Comparison of ENCODE assay signal across 1 cellular context in genomic region chr22:28741758-28742561, GRCh38.
A peak's percentile ranks its signal among the peaks of the same experiment; 100 is the strongest.
TF ChIP-seq lines count a peak whose summit lies in the region.

Gene CHEK2, minus strand, starts transcription at chr22:28741820. Its CDS starts 7,099 bp downstream, at chr22:28734721.
Gene HSCB, plus strand, starts transcription at chr22:28742039. Its CDS starts 57 bp downstream, at chr22:28742096.

TF ChIP-seq in K562, 482 proteins besides CTCF, POLR2A, EP300 and RAD21 (continued from another document and continues in another):
- TF ChIP-seq ELK1 (CRISPR knock-in tag; IDR thresholded peaks at IDR 0.05), result no peak
- TF ChIP-seq MITF (IDR thresholded peaks at IDR 0.05), result no peak
- peak; percentile 41 for TF ChIP-seq SP2 (IDR thresholded peaks at IDR 0.05; ENCODE audit: extremely low read depth, low read depth, low read length, poor library complexity, severe bottlenecking)
- no peak for TF ChIP-seq NFRKB (IDR thresholded peaks at IDR 0.05; ENCODE audit: low read depth)
- TF ChIP-seq RBM17 (IDR thresholded peaks at IDR 0.05; ENCODE audit: borderline replicate concordance, low read depth, low read length), result no peak
- TF ChIP-seq HBP1 (CRISPR knock-in tag; IDR thresholded peaks at IDR 0.05), result no peak
- TF ChIP-seq HNRNPK (IDR thresholded peaks at IDR 0.05; ENCODE audit: low read depth, low read length, poor library complexity, severe bottlenecking), result no peak
- TF ChIP-seq JUNB (CRISPR knock-in tag; conservative IDR thresholded peaks at IDR 0.05), result 0 out of 2 replicates have a peak, but pooled peaks have one; percentile 22
- no peak for TF ChIP-seq ZNF133 (CRISPR knock-in tag; IDR thresholded peaks at IDR 0.05)
- no peak; the same call in 1 of the 2 replicates for TF ChIP-seq MTA3 (IDR thresholded peaks at IDR 0.05; ENCODE audit: borderline replicate concordance)
- TF ChIP-seq U2AF1 (optimal IDR thresholded peaks at IDR 0.05; ENCODE audit: low read depth, low read length), result no peak
- TF ChIP-seq HDAC2 (IDR thresholded peaks at IDR 0.05), result 0 out of 2 replicates have a peak, but pooled peaks have one; percentile 66
- TF ChIP-seq KLF6 (CRISPR knock-in tag; IDR thresholded peaks at IDR 0.05; ENCODE audit: borderline replicate concordance), result no peak
- no peak for TF ChIP-seq RAD51 (IDR thresholded peaks at IDR 0.05; ENCODE audit: borderline replicate concordance, low read depth)
- no peak for TF ChIP-seq NCOR1 (IDR thresholded peaks at IDR 0.05)
- TF ChIP-seq DEAF1 (CRISPR knock-in tag; IDR thresholded peaks at IDR 0.05), result no peak
- 0 out of 2 replicates have a peak, but pooled peaks have one; percentile 53 for TF ChIP-seq AFF4 (CRISPR knock-in tag; IDR thresholded peaks at IDR 0.05)
- TF ChIP-seq NONO (IDR thresholded peaks at IDR 0.05; ENCODE audit: low read depth in 2 of 2, low read length in 1 of 2), result no peak
- no peak for TF ChIP-seq PHTF2 (CRISPR knock-in tag; IDR thresholded peaks at IDR 0.05)
- peak; percentile 77 to 84 for TF ChIP-seq SIX5 (IDR thresholded peaks at IDR 0.05; ENCODE audit: borderline replicate concordance in 1 of 2, insufficient read depth in 1 of 2, low read depth in 1 of 2, low read length in 2 of 2)
- no peak for TF ChIP-seq ARID2 (IDR thresholded peaks at IDR 0.05)
- TF ChIP-seq SRSF9 (IDR thresholded peaks at IDR 0.05; ENCODE audit: borderline replicate concordance, low read depth, low read length), result no peak
- TF ChIP-seq ARID3A (IDR thresholded peaks at IDR 0.05; ENCODE audit: borderline replicate concordance, low read depth, low read length), result no peak
- no peak for TF ChIP-seq ZNF512 (tag; IDR thresholded peaks at IDR 0.05)
- TF ChIP-seq HES1 (IDR thresholded peaks at IDR 0.05; ENCODE audit: low read depth), result no peak
- no peak for TF ChIP-seq RBM34 (IDR thresholded peaks at IDR 0.05; ENCODE audit: borderline replicate concordance, insufficient read depth, low read length)
- TF ChIP-seq SMAD4 (CRISPR knock-in tag; conservative IDR thresholded peaks at IDR 0.05), result no peak; the same call in 1 of the 2 replicates
- TF ChIP-seq FOS (IDR thresholded peaks at IDR 0.05; ENCODE audit: extremely low read depth, insufficient read length), result peak; percentile 92
- TF ChIP-seq ZNF41 (CRISPR knock-in tag; conservative IDR thresholded peaks at IDR 0.05), result no peak
- TF ChIP-seq BCOR (IDR thresholded peaks at IDR 0.05), result peak; percentile 17; the same call in 1 of the 2 replicates
- TF ChIP-seq ZNF274 (IDR thresholded peaks at IDR 0.05; ENCODE audit: borderline replicate concordance, low read depth, low read length), result no peak
- peak; percentile 76; the same call in 1 of the 2 replicates for TF ChIP-seq ZBTB12 (CRISPR knock-in tag; IDR thresholded peaks at IDR 0.05)
- TF ChIP-seq CTCFL (IDR thresholded peaks at IDR 0.05; ENCODE audit: borderline replicate concordance, insufficient read depth, low read depth, low read length, poor library complexity, severe bottlenecking), result peak; percentile 97
- no peak for TF ChIP-seq ZNF124 (CRISPR knock-in tag; IDR thresholded peaks at IDR 0.05)
- no peak for TF ChIP-seq BACH1 (tag; IDR thresholded peaks at IDR 0.05)
- no peak for TF ChIP-seq RBM14 (IDR thresholded peaks at IDR 0.05; ENCODE audit: borderline replicate concordance, insufficient read depth, low read depth, low read length)
- TF ChIP-seq MCM3 (IDR thresholded peaks at IDR 0.05), result no peak
- no peak for TF ChIP-seq ZNF436 (CRISPR knock-in tag; IDR thresholded peaks at IDR 0.05)
- no peak for TF ChIP-seq ZNF695 (CRISPR knock-in tag; IDR thresholded peaks at IDR 0.05)
- TF ChIP-seq HDAC8 (tag; IDR thresholded peaks at IDR 0.05), result no peak
- no peak for TF ChIP-seq U2AF2 (optimal IDR thresholded peaks at IDR 0.05; ENCODE audit: low read depth, low read length)
- no peak for TF ChIP-seq ZFPM2 (CRISPR knock-in tag; IDR thresholded peaks at IDR 0.05)
- TF ChIP-seq ZNF79 (CRISPR knock-in tag; IDR thresholded peaks at IDR 0.05; ENCODE audit: low read depth), result no peak
- no peak for TF ChIP-seq FOXA1 (IDR thresholded peaks at IDR 0.05; ENCODE audit: borderline replicate concordance)
- no peak for TF ChIP-seq ZNF165 (CRISPR knock-in tag; IDR thresholded peaks at IDR 0.05; ENCODE audit: borderline replicate concordance)
- TF ChIP-seq BRCA1 (IDR thresholded peaks at IDR 0.05), result no peak
- TF ChIP-seq BRCA1 (CRISPR knock-in tag; IDR thresholded peaks at IDR 0.05), result no peak
- no peak for TF ChIP-seq THRAP3 (IDR thresholded peaks at IDR 0.05; ENCODE audit: borderline replicate concordance)
- TF ChIP-seq HDGF (IDR thresholded peaks at IDR 0.05), result no peak
- TF ChIP-seq RB1 (IDR thresholded peaks at IDR 0.05; ENCODE audit: low read depth), result peak; percentile 66
- 0 out of 2 replicates have a peak, but pooled peaks have one; percentile 37 for TF ChIP-seq USF1 (CRISPR knock-in tag; IDR thresholded peaks at IDR 0.05)
